17 cellular contexts compared by ENCODE assay signal in genomic region chr3:188385295-188385694, GRCh38.
DNase-seq lines count a peak whose midpoint lies in the region; TF ChIP-seq lines count a peak whose summit lies in the region.
"Had no signal": no experiment of that assay in that cellular context is flagged by ENCODE, and none has a peak within 500 bp of the region (broad histone marks: within the 10 kb centered on the region; RNA-seq: fewer than 3 reads in every experiment).

No MANE protein-coding gene starts in this region.

- H3K36me3 ChIP-seq in neural progenitor cell: no peaks in the 10 kb centered on the region
- H3K36me3 ChIP-seq: thyroid gland had no signal

- no peak overlapping the region for H3K9ac ChIP-seq in neural progenitor cell
- H3K9ac ChIP-seq: parathyroid adenoma had no signal

- peaks cover 2% of the 10 kb centered on the region for H3K27me3 Mint-ChIP-seq in neural progenitor cell (ENCODE audit: insufficient read depth, low read depth)

- TF ChIP-seq POLR2A in NB4 (IDR thresholded peaks at IDR 0.05; ENCODE audit: extremely low read depth, insufficient read length): no peak

- H3K79me2 ChIP-seq in neural progenitor cell (ENCODE audit: low read depth): no peaks in the 10 kb centered on the region

- DNase-seq in CD1c-positive myeloid dendritic cell (ENCODE audit: extremely low spot score) (peak; percentile 84), NB4 (ENCODE audit: low read depth) (peak; percentile 21), coronary artery (ENCODE audit: low spot score) (no peak), neural progenitor cell (ENCODE audit: low spot score) (no peak), NCI-H1930 (lab: John Stamatoyannopoulos, UW) (no peak), NCI-H524 treated with DMSO at 0.1 percent for 48 hours (lab: John Stamatoyannopoulos, UW) (no peak), RPMI8226 (no peak)
- no peak for DNase-seq in stimulated activated CD4-positive, alpha-beta T cell treated with anti-CD3 and anti-CD28 coated beads, Interleukin-4, amount 100 ng/mL, for 24 hours
- DNase-seq: activated CD4-positive, alpha-beta T cell treated with anti-CD3 and anti-CD28 coated beads, Interleukin-2, amount 50 U/mL, for 48 hours; C1 segment of cervical spinal cord; dorsolateral prefrontal cortex; mesendoderm; NCI-H1105; stimulated activated CD4-positive, alpha-beta T cell treated with anti-CD3 and anti-CD28 coated beads, Interleukin-15, amount 100 ng/mL, for 24 hours; T1000; thyroid gland had no signal

- no peak overlapping the region for H3K4me3 Mint-ChIP-seq in neural progenitor cell

- H3K9me3 ChIP-seq in neural progenitor cell (ENCODE audit: low read depth): no peaks in the 10 kb centered on the region
- H3K9me3 ChIP-seq: thyroid gland had no signal

- peaks cover under 1% of the 10 kb centered on the region for H3F3A ChIP-seq in neural progenitor cell (ENCODE audit: low read depth)

- H4K20me1 ChIP-seq in neural progenitor cell (ENCODE audit: low read depth): no peaks in the 10 kb centered on the region

- H3K27ac ChIP-seq in coronary artery (peak overlapping the region; percentile 5 to 21), neural progenitor cell (no peak overlapping the region)
- H3K27ac ChIP-seq: dorsolateral prefrontal cortex, parathyroid adenoma, thyroid gland had no signal

- H3K27me3 ChIP-seq in neural progenitor cell: no peaks in the 10 kb centered on the region
- H3K27me3 ChIP-seq: dorsolateral prefrontal cortex, thyroid gland had no signal

- H3K4me2 ChIP-seq in neural progenitor cell: no peak overlapping the region

- TF ChIP-seq CTCF in NB4 (IDR thresholded peaks at IDR 0.05; ENCODE audit: low read depth, low read length) (no peak), coronary artery (IDR thresholded peaks at IDR 0.05) (no peak), neural progenitor cell (IDR thresholded peaks at IDR 0.05) (no peak)

- H3K4me1 Mint-ChIP-seq in neural progenitor cell: peaks cover 7% of the 10 kb centered on the region

- H3K4me3 ChIP-seq in NB4 (ENCODE audit: low read depth, low read length) (no peak overlapping the region), coronary artery (no peak overlapping the region), neural progenitor cell (no peak overlapping the region)
- H3K4me3 ChIP-seq: dorsolateral prefrontal cortex, thyroid gland had no signal

- H3K4me1 ChIP-seq in neural progenitor cell: peaks cover under 1% of the 10 kb centered on the region

- peak overlapping the region; percentile 11 for H3K27ac Mint-ChIP-seq in neural progenitor cell

- no peak overlapping the region for H2AFZ ChIP-seq in neural progenitor cell (replicated peaks)
- H2AFZ ChIP-seq: parathyroid adenoma had no signal

- H3K9me3 Mint-ChIP-seq in neural progenitor cell: no peaks in the 10 kb centered on the region

- no peaks in the 10 kb centered on the region for H3K36me3 Mint-ChIP-seq in neural progenitor cell

Comparison
In these comparisons a context has a peak if more than half of its experiments do, and no peak if none do; other contexts are left out.
1. DNase-seq: peak in CD1c-positive myeloid dendritic cell (single experiment) and NB4 (single experiment); none in coronary artery (single experiment), neural progenitor cell (single experiment), NCI-H1930 (0 of 2), stimulated activated CD4-positive, alpha-beta T cell treated with anti-CD3 and anti-CD28 coated beads, Interleukin-4, amount 100 ng/mL, for 24 hours (single experiment), NCI-H524 treated with DMSO at 0.1 percent for 48 hours (single experiment) and RPMI8226 (single experiment).